Comparison of ENCODE assay signal across 37 cellular contexts in the genomic region with DNA sequence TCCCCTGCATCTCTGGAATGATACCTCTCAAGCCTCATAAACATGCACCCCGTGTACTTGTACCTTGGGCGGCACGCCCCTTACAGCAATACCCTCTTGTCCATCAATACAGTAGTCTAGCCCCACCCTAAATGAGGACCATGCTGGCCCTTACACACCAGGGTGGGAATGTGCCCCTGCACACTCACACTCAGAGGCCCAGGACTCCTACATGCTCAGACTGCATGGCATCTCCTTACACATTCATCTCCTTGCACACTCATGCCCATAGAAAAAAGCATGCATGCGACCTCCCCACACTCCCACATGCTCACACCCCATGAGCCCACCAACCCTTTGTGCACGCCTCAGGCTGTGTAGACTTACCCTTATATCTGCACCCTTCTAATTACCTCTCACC. TPM values are rescaled to one million over a fixed set of nuclear protein-coding genes. Genes with fewer than 3 reads are reported as not detected.
"Had no signal": no experiment of that assay in that cellular context is flagged by ENCODE, and none has a peak within 500 bp of the region (broad histone marks: within the 10 kb centered on the region; RNA-seq: fewer than 3 reads in every experiment).

No MANE protein-coding gene starts in this region.

- FAIRE-seq: colon, keratinocyte, pancreas had no signal

- H3K9me3 ChIP-seq: gastroesophageal sphincter, heart right ventricle, mucosa of descending colon, neutrophil, pancreas, right lobe of liver, stomach, testis, tibial artery, vagina had no signal

- DNase-seq: cerebellar nuclear complex; effector CD4-positive, alpha-beta T cell; foreskin keratinocyte; heart right ventricle; hippocampal formation; immature natural killer cell; mesenchymal stem cell; mucosa of descending colon; naive B cell; stimulated activated CD4-positive, alpha-beta T cell treated with anti-CD3 and anti-CD28 coated beads, Interleukin-2, amount 100 ng/mL, for 24 hours; stimulated activated CD4-positive, alpha-beta T cell treated with anti-CD3 and anti-CD28 coated beads, Interleukin-4, amount 100 ng/mL, for 24 hours; stimulated activated naive CD4-positive, alpha-beta T cell treated with Interleukin-2 at 50 U/mL for 16 hours; stomach; testis had no signal

- H3K4me1 ChIP-seq: foreskin keratinocyte had no signal

- H3K27me3 ChIP-seq: gastroesophageal sphincter, heart right ventricle, neutrophil, pancreas, right lobe of liver, testis, tibial artery, vagina had no signal

- H3K4me3 ChIP-seq: dorsolateral prefrontal cortex, gastroesophageal sphincter, heart right ventricle, mucosa of descending colon, pancreas, right lobe of liver, stomach, testis, tibial artery, vagina had no signal

- H3K36me3 ChIP-seq: neutrophil, pancreas, vagina had no signal

- H3K27ac ChIP-seq: dorsolateral prefrontal cortex, epithelial cell of prostate, foreskin keratinocyte, gastroesophageal sphincter, heart right ventricle, neutrophil, pancreas, right lobe of liver, stomach, testis, tibial artery, vagina had no signal

- ATAC-seq: esophagus mucosa; foreskin keratinocyte; gastroesophageal sphincter; left lobe of liver; mucosa of descending colon; natural killer cell treated with Interleukin-12 subunit alpha and Interleukin-12 subunit beta and Interleukin-15 and Interleukin-18, amount 100 ng/mL, for 72 hours; pancreas; right lobe of liver; stimulated activated effector memory CD8-positive, alpha-beta T cell treated with anti-CD3 and anti-CD28 coated beads, Interleukin-12 subunit alpha, Interleukin-12 subunit beta, amount 100 ng/mL, for 72 hours had no signal

RNA-seq across cellular contexts. Expression of a gene that starts 49.0 kb away (rescaled TPM):
- total RNA-seq: dorsolateral prefrontal cortex; esophagus mucosa; foreskin keratinocyte; gastroesophageal sphincter; heart right ventricle; left lobe of liver; lower leg skin; lung microvascular endothelial cell; mesothelial cell of epicardium; mucosa of descending colon; natural killer cell treated with Interleukin-12 subunit alpha and Interleukin-12 subunit beta and Interleukin-15 and Interleukin-18, amount 100 ng/mL, for 72 hours; neural crest cell; omental fat pad; pancreas; progenitor cell of endocrine pancreas; right lobe of liver; skeletal muscle tissue; stomach; subcutaneous adipose tissue; testis; ureter; vagina had no signal
- polyA plus RNA-seq: foreskin keratinocyte, heart right ventricle, immature natural killer cell, keratinocyte, pancreas, stomach had no signal
